ENCODE assay signal across 8 cellular contexts in genomic region chr5:140157032-140157781, GRCh38. TPM values are rescaled to one million over a fixed set of nuclear protein-coding genes. Genes with fewer than 3 reads are reported as not detected.
DNase-seq lines count a peak whose midpoint lies in the region; ATAC-seq and TF ChIP-seq lines count a peak whose summit lies in the region.

No MANE protein-coding gene starts in this region.

- no peak for TF ChIP-seq POLR2A in HCT116 (IDR thresholded peaks at IDR 0.05; ENCODE audit: borderline replicate concordance, extremely low read depth, insufficient read depth, insufficient read length)

- H3F3A ChIP-seq in MM.1S (ENCODE audit: insufficient read depth, low read length), result no peaks in the 10 kb centered on the region

- H3K79me2 ChIP-seq in HCT116 (ENCODE audit: insufficient read depth, low read length) (no peaks in the 10 kb centered on the region), MM.1S (ENCODE audit: low read length) (no peaks in the 10 kb centered on the region), parathyroid adenoma (peaks cover 3% of the 10 kb centered on the region)

- intact Hi-C loops in HCT116 (cut with micrococcal nuclease), result loop anchor here (1.0 to 10.0 kb wide), 4 partner anchors 84 to 370 kb away; no protein-coding TSS in a partner anchor
- intact Hi-C loops in Right ventricle myocardium inferior (cut with DNase I), result loop anchor here (1.0 to 10.0 kb wide), 4 partner anchors 84 to 370 kb away; no protein-coding TSS in a partner anchor
- intact Hi-C loops in tibial artery (cut with DNase I; ENCODE audit: low total_unique reads), result loop anchor here (2.0 to 10.0 kb wide), 2 partner anchors 52 to 84 kb away; no protein-coding TSS in a partner anchor

- RAD21 ChIA-PET in HCT116 (lab: Charles Lee; ENCODE audit: low non-redundant PET in 1 of 2, low total read pairs in 2 of 2, uncharacterized antibody in 2 of 2, unreplicated experiment in 2 of 2), result interaction anchor here in 1 of 2 experiments (0.8 to 1.2 kb wide), 2 partner anchors 188 to 370 kb away, joined by 3 read pairs; no protein-coding TSS in a partner anchor

- H2AFZ ChIP-seq in HCT116 (ENCODE audit: low read depth, low read length, poor library complexity, severe bottlenecking) (peak overlapping the region; percentile 100), MM.1S (ENCODE audit: low read length) (peak overlapping the region; percentile 86), parathyroid adenoma (peak overlapping the region; percentile 81)

- no peak overlapping the region; the same call in 1 of the 2 replicates for H3K27ac ChIP-seq in HCT116 (ENCODE audit: low read depth, low read length)
- no peak overlapping the region for H3K27ac ChIP-seq in MM.1S (ENCODE audit: low read length)
- no peak overlapping the region for H3K27ac ChIP-seq in SK-N-MC
- peak overlapping the region; percentile 27 for H3K27ac ChIP-seq in parathyroid adenoma
- no peak overlapping the region for H3K27ac ChIP-seq in tibial artery

- no peaks in the 10 kb centered on the region for H3K9me3 ChIP-seq in HCT116 (ENCODE audit: control insufficient read depth in 1 of 2, insufficient read depth in 1 of 2, low read depth in 1 of 2, low read length in 2 of 2)
- no peaks in the 10 kb centered on the region for H3K9me3 ChIP-seq in MM.1S (replicated peaks; ENCODE audit: insufficient read depth, low read length)
- H3K9me3 ChIP-seq in SK-N-MC (ENCODE audit: low read depth, low read length), result no peaks in the 10 kb centered on the region
- no peaks in the 10 kb centered on the region for H3K9me3 ChIP-seq in parathyroid adenoma (ENCODE audit: control insufficient read depth, low read length)
- no peaks in the 10 kb centered on the region for H3K9me3 ChIP-seq in tibial artery

- H3K4me3 ChIP-seq in HCT116 (replicated peaks in 1 of 2; ENCODE audit: low read depth in 1 of 2, low read length in 2 of 2), result peak overlapping the region; percentile 15 to 41
- peak overlapping the region; percentile 45; the same call in 1 of the 2 replicates for H3K4me3 ChIP-seq in MM.1S (ENCODE audit: low read length)
- H3K4me3 ChIP-seq in SK-N-MC, result peak overlapping the region; percentile 65
- no peak overlapping the region for H3K4me3 ChIP-seq in parathyroid adenoma (ENCODE audit: low read depth, low read length)
- peak overlapping the region; percentile 7 to 50 for H3K4me3 ChIP-seq in tibial artery

- no TSS peak for BruUV-seq in HCT116 (replicated peaks; lab: Mats Ljungman, UMichigan)

- TF ChIP-seq CTCF in HCT116 (IDR thresholded peaks at IDR 0.05 in 2 of 3, conservative IDR thresholded peaks at IDR 0.05 in 1 of 3; ENCODE audit: borderline replicate concordance in 1 of 3, insufficient read depth in 1 of 3, low read depth in 2 of 3, low read length in 2 of 3) (peak; percentile 87 to 95 (median 90)), MM.1S (IDR thresholded peaks at IDR 0.05; ENCODE audit: low read length) (peak; percentile 87), parathyroid adenoma (IDR thresholded peaks at IDR 0.05) (peak; percentile 97), tibial artery (IDR thresholded peaks at IDR 0.05) (peak; percentile 88 to 94)

- H3K36me3 ChIP-seq in HCT116 (ENCODE audit: control insufficient read depth in 1 of 2, insufficient read depth in 2 of 2, low read length in 2 of 2) (no peaks in the 10 kb centered on the region), MM.1S (replicated peaks; ENCODE audit: insufficient read depth, low read length) (no peaks in the 10 kb centered on the region), SK-N-MC (ENCODE audit: insufficient read depth, low read length) (no peaks in the 10 kb centered on the region), parathyroid adenoma (ENCODE audit: control insufficient read depth, insufficient read depth, low read length) (no peaks in the 10 kb centered on the region), tibial artery (no peaks in the 10 kb centered on the region)

- ATAC-seq in HCT116, result peak; percentile 96
- peak; percentile 96 for ATAC-seq in Right ventricle myocardium inferior

- H3K4me1 ChIP-seq in HCT116 (ENCODE audit: control insufficient read depth in 1 of 2, insufficient read depth in 2 of 2, low read length in 2 of 2) (peaks cover 6 to 18% of the 10 kb centered on the region in 2 experiments; a peak in 3 of 4 replicates), MM.1S (ENCODE audit: low read length) (no peaks in the 10 kb centered on the region), parathyroid adenoma (peaks cover 13% of the 10 kb centered on the region), tibial artery (peaks cover 0 to 20% (median 4%) of the 10 kb centered on the region in 4 donors)

- CTCF ChIA-PET in HCT116 (lab: Charles Lee), result interaction anchor here (0.7 to 4.0 kb wide), 9 partner anchors 12 to 370 kb away, joined by 3 to 23 read pairs (median 4); partner anchors contain the start of gene HBEGF

- peak; percentile 98 for TF ChIP-seq RAD21 in HCT116 (IDR thresholded peaks at IDR 0.05; ENCODE audit: low read depth)

- H3K9ac ChIP-seq in HCT116 (ENCODE audit: low read length) (peak overlapping the region; percentile 47), MM.1S (ENCODE audit: low read length) (no peak overlapping the region), SK-N-MC (ENCODE audit: insufficient read length) (peak overlapping the region; percentile 56), parathyroid adenoma (no peak overlapping the region)

- H3K27me3 ChIP-seq in HCT116 (ENCODE audit: insufficient read depth, low read length) (no peaks in the 10 kb centered on the region), MM.1S (replicated peaks; ENCODE audit: insufficient read depth, low read length) (no peaks in the 10 kb centered on the region), parathyroid adenoma (ENCODE audit: control insufficient read depth, insufficient read depth, low read length) (no peaks in the 10 kb centered on the region), tibial artery (no peaks in the 10 kb centered on the region)

- DNase-seq in GDM1 (lab: John Stamatoyannopoulos, UW) (peak; percentile 35), HCT116 (ENCODE audit: low read depth, low spot score) (peak; percentile 70), MM.1S (peak; percentile 77), SK-N-MC (ENCODE audit: low read depth, low spot score) (no peak), Right ventricle myocardium inferior (ENCODE audit: missing footprints) (peak; percentile 96), tibial artery (peak; percentile 87 to 90)
- DNase-seq in activated naive CD4-positive, alpha-beta T cell treated with anti-CD3 and anti-CD28 coated beads, Interleukin-2, amount 50 U/mL, for 16 hours, result peak; percentile 84

- H3K9me2 ChIP-seq in HCT116 (ENCODE audit: insufficient read depth) (no peaks in the 10 kb centered on the region), MM.1S (replicated peaks; ENCODE audit: insufficient read depth, low read length) (no peaks in the 10 kb centered on the region)

- H3K4me2 ChIP-seq in HCT116 (ENCODE audit: low read length) (peak overlapping the region; percentile 74), MM.1S (ENCODE audit: low read depth, low read length) (peak overlapping the region; percentile 69; the same call in 1 of the 2 replicates), parathyroid adenoma (ENCODE audit: low read length) (peak overlapping the region; percentile 69)

- no peaks in the 10 kb centered on the region for H4K20me1 ChIP-seq in HCT116 (ENCODE audit: insufficient read depth)
- no peaks in the 10 kb centered on the region for H4K20me1 ChIP-seq in MM.1S (ENCODE audit: insufficient read depth, low read length)

- POLR2A ChIA-PET in HCT116 (lab: Charles Lee), result interaction anchor here (0.8 kb wide), 1 partner anchor 10 kb away, joined by 3 read pairs; no protein-coding TSS in a partner anchor

TF ChIP-seq in HCT116, 20 proteins besides CTCF, POLR2A, EP300 and RAD21:
- TF ChIP-seq YY1 (IDR thresholded peaks at IDR 0.05; ENCODE audit: extremely low read depth, insufficient replicate concordance, low read depth, low read length) (peak; percentile 35), SRF (IDR thresholded peaks at IDR 0.05; ENCODE audit: low read depth) (no peak), TCF7L2 (IDR thresholded peaks at IDR 0.05; ENCODE audit: borderline replicate concordance, extremely low read depth, insufficient read depth, insufficient read length) (peak; percentile 32), SP1 (IDR thresholded peaks at IDR 0.05; ENCODE audit: low read depth) (no peak)

RNA-seq across cellular contexts. Expression of gene CYSTM1, which starts 17.8 kb away (rescaled TPM):
- 56.0 TPM for total RNA-seq in HCT116 (2021; ENCODE audit: unreplicated experiment)
- 92.6 and 95.7 TPM in 2 replicates for polyA plus RNA-seq in HCT116 (2012)
- 67.0 TPM for total RNA-seq in Right ventricle myocardium inferior

RNA-seq across cellular contexts. Expression of gene IGIP, which starts 31.5 kb away (rescaled TPM):
- 5.2 TPM for total RNA-seq in HCT116 (2021; ENCODE audit: unreplicated experiment)
- polyA plus RNA-seq in HCT116 (2012), result 1.4 and 2.4 TPM in 2 replicates
- total RNA-seq in Right ventricle myocardium inferior, result 10.1 TPM

RNA-seq across cellular contexts. Expression of gene PURA, which starts 43.3 kb away (rescaled TPM):
- total RNA-seq in HCT116 (2021; ENCODE audit: unreplicated experiment) (15.2 TPM), Right ventricle myocardium inferior (22.2 TPM)
- polyA plus RNA-seq in HCT116 (2012), result 3.9 and 5.3 TPM in 2 replicates

Comparison
In these comparisons a context has a peak if more than half of its experiments do, and no peak if none do; other contexts are left out.
1. H3K9ac ChIP-seq: peak in HCT116 (single experiment) and SK-N-MC (single experiment); none in MM.1S (single experiment) and parathyroid adenoma (single experiment).
2. Peak in every context shown above with its lines, with median percentiles within 50 percentile points of each other: H2AFZ ChIP-seq, H3K4me2 ChIP-seq and CTCF ChIP-seq.